In the genomic region with DNA sequence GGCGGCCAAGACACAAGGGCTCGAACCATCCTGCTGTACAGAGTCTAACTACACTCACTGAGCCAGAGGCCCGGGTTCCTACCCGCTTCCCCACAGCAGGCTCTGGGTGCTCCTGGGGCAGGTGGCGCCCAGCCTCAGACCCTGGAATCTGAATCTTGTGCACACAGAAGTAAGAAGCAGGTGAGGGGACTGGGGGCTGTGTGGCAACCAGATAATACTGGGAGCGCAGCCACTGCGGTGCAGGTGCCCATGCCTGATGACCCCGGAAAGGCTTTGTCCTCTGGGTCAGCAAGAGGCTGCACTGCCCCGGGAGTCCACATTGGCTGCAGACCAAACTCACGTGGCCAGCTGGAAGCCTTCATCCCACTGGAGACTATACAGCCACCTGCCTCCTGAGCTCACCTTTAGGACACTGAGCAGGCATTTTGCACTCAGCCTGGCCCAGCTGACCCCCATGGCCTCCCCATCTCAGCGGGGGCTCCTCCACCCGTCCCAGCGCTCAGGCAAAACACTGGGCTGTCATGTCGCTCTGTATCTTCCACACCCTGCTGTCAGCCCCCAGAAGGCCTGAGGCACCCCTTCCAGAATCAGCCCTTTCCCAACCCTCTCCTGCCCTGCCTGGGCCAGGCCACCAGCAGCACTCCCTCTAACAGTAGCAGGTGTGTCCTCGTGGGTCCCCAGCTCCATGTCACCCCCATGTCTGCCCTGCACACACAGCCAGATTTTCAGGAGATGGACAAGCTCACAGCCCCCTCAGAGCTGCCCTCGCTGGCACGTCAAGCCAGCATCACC, we compare ENCODE assay signal across 29 cellular contexts.
"Had no signal": no experiment of that assay in that cellular context is flagged by ENCODE, and none has a peak within 500 bp of the region (broad histone marks: within the 10 kb centered on the region; RNA-seq: fewer than 3 reads in every experiment).

No MANE protein-coding gene starts in this region.

- H3K4me1 ChIP-seq: foreskin keratinocyte, heart left ventricle, left lung, parathyroid adenoma, right atrium auricular region, uterus had no signal

- ATAC-seq: activated CD4-positive, alpha-beta T cell treated with anti-CD3 and anti-CD28 coated beads for 36 hours; esophagus mucosa; foreskin keratinocyte; heart left ventricle; left lung had no signal

- H3K27ac ChIP-seq: brain microvascular endothelial cell, foreskin keratinocyte, heart left ventricle, left lung, parathyroid adenoma, right atrium auricular region, thoracic aorta, uterus had no signal

- H3K9ac ChIP-seq: parathyroid adenoma had no signal

- FAIRE-seq: astrocyte had no signal

- H2AFZ ChIP-seq: parathyroid adenoma had no signal

- H3K79me2 ChIP-seq: parathyroid adenoma had no signal

- H3K27me3 ChIP-seq: brain microvascular endothelial cell, heart left ventricle, left lung, right atrium auricular region, uterus had no signal

- H3K36me3 ChIP-seq: brain microvascular endothelial cell, heart left ventricle, left lung, right atrium auricular region, thoracic aorta, uterus had no signal

- DNase-seq: activated B cell treated with CpG ODN at 0.5 μM for 24 hours; activated CD4-positive, alpha-beta T cell treated with anti-CD3 and anti-CD28 coated beads for 36 hours; activated CD4-positive, alpha-beta T cell treated with anti-CD3 and anti-CD28 coated beads, Interleukin-2, amount 50 U/mL, for 4 hours; activated gamma-delta T cell; activated naive CD4-positive, alpha-beta T cell treated with anti-CD3 and anti-CD28 coated beads, Interleukin-2, amount 10 ng/mL, durations not matched to agents 7 days and 5 days; activated naive CD8-positive, alpha-beta T cell treated with anti-CD3 and anti-CD28 coated beads, Interleukin-2, amount 10 ng/mL, durations not matched to agents 7 days and 5 days; activated T-cell treated with anti-CD3 and anti-CD28 coated beads, Interleukin-2, amount 50 U/mL, for 1 hour; amniotic stem cell; brain microvascular endothelial cell; caudate nucleus; endodermal cell; foreskin keratinocyte; hypothalamus; immature natural killer cell; kidney glomerular epithelial cell; mammary epithelial cell; naive B cell; nephron progenitor cell; stimulated activated CD4-positive, alpha-beta T cell treated with anti-CD3 and anti-CD28 coated beads, Interleukin-2, amount 100 ng/mL, for 48 hours; stimulated activated naive CD4-positive, alpha-beta T cell treated with Interleukin-2 at 50 U/mL for 16 hours; T-helper 2 cell; uterus had no signal

- H3K9me3 ChIP-seq: uterus had no signal

- H3K4me3 ChIP-seq: heart left ventricle, left lung, right atrium auricular region, thoracic aorta, uterus had no signal
